In the genomic region with DNA sequence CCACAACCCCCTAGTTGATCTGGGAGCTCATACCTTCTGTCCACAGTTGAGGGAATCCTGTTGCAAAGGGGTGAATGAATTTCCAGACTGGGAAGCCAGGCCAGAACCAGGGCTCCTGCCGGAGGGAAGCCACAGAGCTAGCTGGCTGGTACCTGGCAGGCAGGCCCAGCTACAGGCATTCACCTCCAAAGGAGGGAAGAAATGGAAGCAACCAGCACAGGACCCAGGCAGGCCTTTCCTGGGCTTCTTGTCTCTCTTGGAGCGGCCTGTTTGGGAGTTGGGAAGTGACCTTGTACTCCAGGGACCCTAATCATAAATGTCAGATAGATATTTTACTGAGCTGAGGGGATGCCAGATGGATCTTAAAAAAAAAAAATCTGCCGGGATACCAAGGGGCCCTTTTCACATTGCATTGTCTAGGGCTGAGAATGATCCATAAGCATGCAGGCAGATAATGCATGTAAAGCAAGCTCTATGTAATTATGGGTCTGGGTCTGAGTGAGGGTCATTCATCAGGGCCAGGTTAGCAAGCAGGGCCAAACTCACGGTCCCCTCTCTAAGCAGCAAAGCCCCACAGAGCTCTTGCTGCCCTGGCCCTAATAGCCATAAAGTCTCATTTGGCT, we compare ENCODE assay signal across 24 cellular contexts. TPM values are rescaled to one million over a fixed set of nuclear protein-coding genes. Genes with fewer than 3 reads are reported as not detected.
DNase-seq lines count a peak whose midpoint lies in the region; ATAC-seq and TF ChIP-seq lines count a peak whose summit lies in the region.
"Had no signal": no experiment of that assay in that cellular context is flagged by ENCODE, and none has a peak within 500 bp of the region (broad histone marks: within the 10 kb centered on the region; RNA-seq: fewer than 3 reads in every experiment).

No MANE protein-coding gene starts in this region.

- peak overlapping the region; percentile 92 for H3K4me3 Mint-ChIP-seq in type B pancreatic cell
- H3K4me3 Mint-ChIP-seq: activated CD4-positive, alpha-beta T cell treated with anti-CD3 and anti-CD28 coated beads, Interleukin-2, amount 10 ng/mL, durations not matched to agents 24 days and 14 days; activated naive CD4-positive, alpha-beta T cell treated with anti-CD3 and anti-CD28 coated beads, Interleukin-2, amount 10 ng/mL, durations not matched to agents 7 days and 5 days; stimulated activated effector memory CD8-positive, alpha-beta T cell treated with anti-CD3 and anti-CD28 coated beads, Interleukin-12 subunit alpha, Interleukin-12 subunit beta, amount 100 ng/mL, for 72 hours had no signal

- H3K4me3 ChIP-seq in WI38 (ENCODE audit: low read depth, low read length), result peak overlapping the region; percentile 34
- H3K4me3 ChIP-seq: gastrocnemius medialis, HAP-1, SK-N-MC, spleen had no signal

- TF ChIP-seq CTCF in WI38 (IDR thresholded peaks at IDR 0.05; ENCODE audit: low read depth, low read length) (no peak), type B pancreatic cell (conservative IDR thresholded peaks at IDR 0.05) (no peak)

- peaks cover 38% of the 10 kb centered on the region for H3K4me1 Mint-ChIP-seq in type B pancreatic cell (ENCODE audit: unreplicated experiment)

- no peak overlapping the region for H3K27ac Mint-ChIP-seq in type B pancreatic cell
- H3K27ac Mint-ChIP-seq: activated CD4-positive, alpha-beta T cell treated with anti-CD3 and anti-CD28 coated beads, Interleukin-2, amount 10 ng/mL, durations not matched to agents 24 days and 14 days; activated naive CD4-positive, alpha-beta T cell treated with anti-CD3 and anti-CD28 coated beads, Interleukin-2, amount 10 ng/mL, durations not matched to agents 7 days and 5 days; stimulated activated effector memory CD8-positive, alpha-beta T cell treated with anti-CD3 and anti-CD28 coated beads, Interleukin-12 subunit alpha, Interleukin-12 subunit beta, amount 100 ng/mL, for 72 hours had no signal

- H3K36me3 Mint-ChIP-seq in type B pancreatic cell, result peaks cover 65% of the 10 kb centered on the region
- H3K36me3 Mint-ChIP-seq: stimulated activated effector memory CD8-positive, alpha-beta T cell treated with anti-CD3 and anti-CD28 coated beads, Interleukin-12 subunit alpha, Interleukin-12 subunit beta, amount 100 ng/mL, for 72 hours had no signal

- DNase-seq in cerebellar cortex (ENCODE audit: low spot score) (peak; percentile 56), left kidney (ENCODE audit: low read depth, low spot score) (peak; percentile 29), type B pancreatic cell (ENCODE audit: extremely low spot score, unreplicated experiment) (no peak), activated T-cell treated with anti-CD3 and anti-CD28 coated beads for 4 hours (no peak), nucleus accumbens (lab: John Stamatoyannopoulos, UW) (no peak)
- DNase-seq: activated CD4-positive, alpha-beta T cell treated with anti-CD3 and anti-CD28 coated beads, Interleukin-2, amount 10 ng/mL, durations not matched to agents 24 days and 14 days; activated naive CD4-positive, alpha-beta T cell treated with anti-CD3 and anti-CD28 coated beads, Interleukin-2, amount 10 ng/mL, durations not matched to agents 7 days and 5 days; amniotic stem cell; effector memory CD4-positive, alpha-beta T cell; gastrocnemius medialis; islet precursor cell; NCI-H1105 treated with DMSO at 0.1 percent for 48 hours; NCI-H2029 treated with DMSO at 0.1 percent for 48 hours; NCI-H345; NCI-H748 treated with DMSO at 0.1 percent for 48 hours; spleen; stimulated activated CD4-positive, alpha-beta T cell treated with anti-CD3 and anti-CD28 coated beads, Interleukin-2, amount 100 ng/mL, for 48 hours; T-helper 2 cell had no signal

- ATAC-seq in HG03457 (IDR thresholded peaks at IDR 0.05; ENCODE audit: unreplicated experiment), result no peak
- ATAC-seq: esophagus mucosa; gastrocnemius medialis; stimulated activated effector memory CD8-positive, alpha-beta T cell treated with anti-CD3 and anti-CD28 coated beads, Interleukin-12 subunit alpha, Interleukin-12 subunit beta, amount 100 ng/mL, for 72 hours had no signal

- peaks cover 96% of the 10 kb centered on the region for H3K27me3 Mint-ChIP-seq in type B pancreatic cell

- no peaks in the 10 kb centered on the region for H3K9me3 Mint-ChIP-seq in type B pancreatic cell
- H3K9me3 Mint-ChIP-seq: stimulated activated effector memory CD8-positive, alpha-beta T cell treated with anti-CD3 and anti-CD28 coated beads, Interleukin-12 subunit alpha, Interleukin-12 subunit beta, amount 100 ng/mL, for 72 hours had no signal

RNA-seq across cellular contexts. Expression of gene NR2F1, which starts 8.4 kb away (rescaled TPM):
- total RNA-seq in type B pancreatic cell (ENCODE audit: low replicate concordance), result 6.6 and 126 TPM in 2 replicates
- total RNA-seq: activated CD4-positive, alpha-beta T cell treated with anti-CD3 and anti-CD28 coated beads, Interleukin-2, amount 10 ng/mL, durations not matched to agents 24 days and 14 days had no signal

RNA-seq across cellular contexts. Expression of gene NR2F1-AS1, which starts 10.4 kb away (rescaled TPM):
- total RNA-seq in type B pancreatic cell (ENCODE audit: low replicate concordance), result 1.8 and 19.0 TPM in 2 replicates
- total RNA-seq: activated CD4-positive, alpha-beta T cell treated with anti-CD3 and anti-CD28 coated beads, Interleukin-2, amount 10 ng/mL, durations not matched to agents 24 days and 14 days had no signal

Comparison
In these comparisons a context has a peak if more than half of its experiments do, and no peak if none do; other contexts are left out.
1. DNase-seq: peak in cerebellar cortex (single experiment) and left kidney (single experiment); none in type B pancreatic cell (single experiment), activated T-cell treated with anti-CD3 and anti-CD28 coated beads for 4 hours (single experiment) and nucleus accumbens (0 of 56).